Comparison of ENCODE assay signal across 28 cellular contexts in genomic region chr9:80387828-80388227, GRCh38.
"Had no signal": no experiment of that assay in that cellular context is flagged by ENCODE, and none has a peak within 500 bp of the region (broad histone marks: within the 10 kb centered on the region; RNA-seq: fewer than 3 reads in every experiment).

No MANE protein-coding gene starts in this region.

- H3K4me3 ChIP-seq: adrenal gland, body of pancreas, breast epithelium had no signal

- H3K9me3 ChIP-seq: adrenal gland, body of pancreas, breast epithelium had no signal

- H3K27ac ChIP-seq: adrenal gland, body of pancreas, brain microvascular endothelial cell, breast epithelium, VCaP had no signal

- H3K36me3 ChIP-seq: adrenal gland, brain microvascular endothelial cell, breast epithelium had no signal

- H3K27me3 ChIP-seq: adrenal gland, body of pancreas, brain microvascular endothelial cell, breast epithelium had no signal

- DNase-seq: activated B cell treated with CpG ODN at 0.5 μM for 24 hours; activated CD4-positive, alpha-beta memory T cell treated with anti-CD3 and anti-CD28 coated beads for 36 hours; activated CD4-positive, alpha-beta T cell treated with anti-CD3 and anti-CD28 coated beads for 4 hours; activated CD4-positive, alpha-beta T cell treated with anti-CD3 and anti-CD28 coated beads, Interleukin-2, amount 10 ng/mL, durations not matched to agents 24 days and 14 days; activated CD4-positive, alpha-beta T cell treated with anti-CD3 and anti-CD28 coated beads, Interleukin-2, amount 50 U/mL, for 1 hour; activated CD4-positive, alpha-beta T cell treated with anti-CD3 and anti-CD28 coated beads, Interleukin-2, amount 50 U/mL, for 4 hours; activated CD4-positive, CD25-positive, alpha-beta regulatory T cell treated with anti-CD3 and anti-CD28 coated beads, Interleukin-2, amount 50 U/mL, for 72 hours; activated CD8-positive, alpha-beta memory T cell treated with anti-CD3 and anti-CD28 coated beads, Interleukin-2, amount 50 U/mL, for 4 hours; activated CD8-positive, alpha-beta T cell treated with anti-CD3 and anti-CD28 coated beads for 36 hours; activated effector memory CD4-positive, alpha-beta T cell treated with anti-CD3 and anti-CD28 coated beads, Interleukin-2, amount 50 U/mL, for 16 hours; activated gamma-delta T cell treated with Interleukin-2 at 50 U/mL for 16 hours; activated naive CD4-positive, alpha-beta T cell; activated naive CD4-positive, alpha-beta T cell treated with anti-CD3 and anti-CD28 coated beads for 36 hours; activated naive CD4-positive, alpha-beta T cell treated with anti-CD3 and anti-CD28 coated beads, Interleukin-2, amount 50 U/mL, for 16 hours; activated naive CD8-positive, alpha-beta T cell treated with anti-CD3 and anti-CD28 coated beads for 36 hours; activated T-cell treated with anti-CD3 and anti-CD28 coated beads for 4 hours; activated T-cell treated with anti-CD3 and anti-CD28 coated beads, Interleukin-2, amount 50 U/mL, for 1 hour; activated T-cell treated with anti-CD3 and anti-CD28 coated beads, Interleukin-2, amount 50 U/mL, for 4 hours; activated T-cell treated with anti-CD3 and anti-CD28 coated beads, Interleukin-2, amount 50 U/mL, for 72 hours; adrenal gland; amniotic stem cell; aorta; body of pancreas; brain microvascular endothelial cell; central memory CD4-positive, alpha-beta T cell; T-helper 9 cell had no signal
